ENCODE assay signal across 9 cellular contexts in genomic region chr17:81118308-81119221, GRCh38. TPM values are rescaled to one million over a fixed set of nuclear protein-coding genes. Genes with fewer than 3 reads are reported as not detected.
DNase-seq lines count a peak whose midpoint lies in the region; ATAC-seq and TF ChIP-seq lines count a peak whose summit lies in the region.
"Had no signal": no experiment of that assay in that cellular context is flagged by ENCODE, and none has a peak within 500 bp of the region (broad histone marks: within the 10 kb centered on the region; RNA-seq: fewer than 3 reads in every experiment).

No MANE protein-coding gene starts in this region.

- H3K4me1 ChIP-seq in SK-N-SH (ENCODE audit: control insufficient read depth in 1 of 2, insufficient read depth in 2 of 2, low read depth in 1 of 2, low read length in 1 of 2): peaks cover 0 to 37% of the 10 kb centered on the region in 2 experiments; a peak in 1 of 4 replicates

- H2AFZ ChIP-seq in SK-N-SH (ENCODE audit: low read depth): no peak overlapping the region

- H3K9ac ChIP-seq in SK-N-SH: no peak overlapping the region

- H3K9me3 Mint-ChIP-seq in activated CD8-positive, alpha-beta T cell treated with anti-CD3 and anti-CD28 coated beads for 36 hours: no peaks in the 10 kb centered on the region
- no peaks in the 10 kb centered on the region for H3K9me3 Mint-ChIP-seq in stimulated activated naive B cell treated with anti-CD40 and anti-IgM and Interleukin-4, amounts not matched to agents 10 μg/mL and 1 μg/mL and 100 μg/mL, for 72 hours
- no peaks in the 10 kb centered on the region for H3K9me3 Mint-ChIP-seq in CD4-positive, alpha-beta T cell

- no peak overlapping the region for H3K27ac ChIP-seq in SK-N-SH (ENCODE audit: low read depth in 2 of 2, low read length in 1 of 2)
- no peak overlapping the region for H3K27ac ChIP-seq in CD4-positive, alpha-beta T cell (ENCODE audit: low read depth, low read length)

- no peaks in the 10 kb centered on the region for H3K9me2 ChIP-seq in SK-N-SH

- H4K20me1 ChIP-seq in SK-N-SH (ENCODE audit: insufficient read depth): no peaks in the 10 kb centered on the region

- H3K9me3 ChIP-seq in SK-N-SH: no peaks in the 10 kb centered on the region
- H3K9me3 ChIP-seq in CD4-positive, alpha-beta T cell (ENCODE audit: control insufficient read depth, low read length): no peaks in the 10 kb centered on the region

- H3K36me3 Mint-ChIP-seq in activated CD8-positive, alpha-beta T cell treated with anti-CD3 and anti-CD28 coated beads for 36 hours (ENCODE audit: low read depth): no peaks in the 10 kb centered on the region
- H3K36me3 Mint-ChIP-seq in stimulated activated naive B cell treated with anti-CD40 and anti-IgM and Interleukin-4, amounts not matched to agents 10 μg/mL and 1 μg/mL and 100 μg/mL, for 72 hours: no peaks in the 10 kb centered on the region
- no peaks in the 10 kb centered on the region for H3K36me3 Mint-ChIP-seq in CD4-positive, alpha-beta T cell (ENCODE audit: low read depth)

- peak overlapping the region; percentile 65 for H3K4me3 Mint-ChIP-seq in activated CD8-positive, alpha-beta T cell treated with anti-CD3 and anti-CD28 coated beads for 36 hours
- peak overlapping the region; percentile 74 to 79 for H3K4me3 Mint-ChIP-seq in stimulated activated naive B cell treated with anti-CD40 and anti-IgM and Interleukin-4, amounts not matched to agents 10 μg/mL and 1 μg/mL and 100 μg/mL, for 72 hours
- no peak overlapping the region for H3K4me3 Mint-ChIP-seq in CD4-positive, alpha-beta T cell

- DNase-seq in NCI-H82 (lab: John Stamatoyannopoulos, UW): peak; percentile 33
- no peak for DNase-seq in NCI-H82 treated with DMSO at 0.1 percent for 48 hours (lab: John Stamatoyannopoulos, UW; ENCODE audit: unreplicated experiment)
- no peak for DNase-seq in activated CD8-positive, alpha-beta T cell treated with anti-CD3 and anti-CD28 coated beads for 36 hours
- DNase-seq in foreskin fibroblast: no peak
- no peak for DNase-seq in stimulated activated naive B cell treated with anti-CD40 and anti-IgM and Interleukin-4, amounts not matched to agents 10 μg/mL and 1 μg/mL and 100 μg/mL, for 72 hours
- DNase-seq in SK-N-SH: no peak
- no peak for DNase-seq in CD4-positive, alpha-beta T cell

- TF ChIP-seq RAD21 in SK-N-SH (IDR thresholded peaks at IDR 0.05; ENCODE audit: low read length): no peak

- no peak for ATAC-seq in activated CD8-positive, alpha-beta T cell treated with anti-CD3 and anti-CD28 coated beads for 36 hours
- ATAC-seq in stimulated activated naive B cell treated with anti-CD40 and anti-IgM and Interleukin-4, amounts not matched to agents 10 μg/mL and 1 μg/mL and 100 μg/mL, for 72 hours (replicated peaks): no peak
- ATAC-seq in HG03196 (IDR thresholded peaks at IDR 0.05; ENCODE audit: unreplicated experiment): no peak
- ATAC-seq in CD4-positive, alpha-beta T cell (ENCODE audit: poor library complexity): no peak

- H3K79me2 ChIP-seq in SK-N-SH (ENCODE audit: insufficient read depth): no peaks in the 10 kb centered on the region

- H3K4me2 ChIP-seq in SK-N-SH: no peak overlapping the region

- H3K4me3 ChIP-seq in foreskin fibroblast (ENCODE audit: low read depth in 1 of 2, low read length in 2 of 2) (peak overlapping the region; percentile 39 to 48), SK-N-SH (ENCODE audit: low read depth in 2 of 2, low read length in 1 of 2) (no peak overlapping the region)

- H3K4me1 Mint-ChIP-seq in activated CD8-positive, alpha-beta T cell treated with anti-CD3 and anti-CD28 coated beads for 36 hours (ENCODE audit: low read depth): peaks cover 5% of the 10 kb centered on the region
- H3K4me1 Mint-ChIP-seq in stimulated activated naive B cell treated with anti-CD40 and anti-IgM and Interleukin-4, amounts not matched to agents 10 μg/mL and 1 μg/mL and 100 μg/mL, for 72 hours: peaks cover 9 to 12% of the 10 kb centered on the region in 2 donors
- H3K4me1 Mint-ChIP-seq in CD4-positive, alpha-beta T cell (ENCODE audit: low read depth): no peaks in the 10 kb centered on the region

- POLR2A ChIA-PET in activated CD8-positive, alpha-beta T cell treated with anti-CD3 and anti-CD28 coated beads for 36 hours (lab: Charles Lee): interaction anchor here (1.0 to 1.8 kb wide), 2 partner anchors 17 to 91 kb away, joined by 3 to 4 read pairs; no protein-coding TSS in a partner anchor
- POLR2A ChIA-PET in SK-N-SH (lab: Yijun Ruan, JAX): no interaction called here
- POLR2A ChIA-PET in CD4-positive, alpha-beta T cell (lab: Charles Lee): no interaction called here

- peak overlapping the region; percentile 57 for H3K27ac Mint-ChIP-seq in activated CD8-positive, alpha-beta T cell treated with anti-CD3 and anti-CD28 coated beads for 36 hours
- H3K27ac Mint-ChIP-seq in stimulated activated naive B cell treated with anti-CD40 and anti-IgM and Interleukin-4, amounts not matched to agents 10 μg/mL and 1 μg/mL and 100 μg/mL, for 72 hours: peak overlapping the region; percentile 56
- no peak overlapping the region for H3K27ac Mint-ChIP-seq in CD4-positive, alpha-beta T cell

- intact Hi-C loops in activated CD8-positive, alpha-beta T cell treated with anti-CD3 and anti-CD28 coated beads for 36 hours (cut with micrococcal nuclease): no loop called here
- intact Hi-C loops in CD4-positive, alpha-beta T cell (cut with DNase I, micrococcal nuclease): no loop called here

- CTCF ChIA-PET in activated CD8-positive, alpha-beta T cell treated with anti-CD3 and anti-CD28 coated beads for 36 hours (lab: Charles Lee): interaction anchor here (1.5 kb wide), 1 partner anchor 17 kb away, joined by 6 read pairs; no protein-coding TSS in a partner anchor
- CTCF ChIA-PET in SK-N-SH (lab: Yijun Ruan, JAX): interaction anchor here (0.6 to 13.0 kb wide), 3 partner anchors 15 to 82 kb away, joined by 3 to 177 read pairs (median 7); no protein-coding TSS in a partner anchor
- CTCF ChIA-PET in CD4-positive, alpha-beta T cell (lab: Charles Lee): interaction anchor here (4.8 kb wide), 1 partner anchor 17 kb away, joined by 13 read pairs; no protein-coding TSS in a partner anchor

- WGBS in SK-N-SH (ENCODE audit: low lambda C conversion rate): 76% methylated on average over 17 of the region's 24 CpGs

- no peaks in the 10 kb centered on the region for H3F3A ChIP-seq in SK-N-SH (replicated peaks; ENCODE audit: insufficient read depth)

- no peak for TF ChIP-seq EP300 in SK-N-SH (IDR thresholded peaks at IDR 0.05; ENCODE audit: borderline replicate concordance in 1 of 2, low read depth in 1 of 2, low read length in 1 of 2)

- no peak for TF ChIP-seq CTCF in activated CD8-positive, alpha-beta T cell treated with anti-CD3 and anti-CD28 coated beads for 36 hours (IDR thresholded peaks at IDR 0.05)
- TF ChIP-seq CTCF in foreskin fibroblast (IDR thresholded peaks at IDR 0.05; ENCODE audit: low read depth, low read length): no peak
- TF ChIP-seq CTCF in SK-N-SH (IDR thresholded peaks at IDR 0.05): no peak
- TF ChIP-seq CTCF in CD4-positive, alpha-beta T cell (IDR thresholded peaks at IDR 0.05): no peak

- H3K27me3 ChIP-seq in SK-N-SH (ENCODE audit: insufficient read depth): no peaks in the 10 kb centered on the region
- no peaks in the 10 kb centered on the region for H3K27me3 ChIP-seq in CD4-positive, alpha-beta T cell (ENCODE audit: control insufficient read depth, insufficient read depth, low read length)

- H3K36me3 ChIP-seq in SK-N-SH (replicated peaks in 1 of 2; ENCODE audit: control insufficient read depth in 1 of 2, insufficient read depth in 2 of 2, low read length in 1 of 2): no peaks in the 10 kb centered on the region

- H3K27me3 Mint-ChIP-seq in activated CD8-positive, alpha-beta T cell treated with anti-CD3 and anti-CD28 coated beads for 36 hours: peaks cover 1% of the 10 kb centered on the region
- H3K27me3 Mint-ChIP-seq in stimulated activated naive B cell treated with anti-CD40 and anti-IgM and Interleukin-4, amounts not matched to agents 10 μg/mL and 1 μg/mL and 100 μg/mL, for 72 hours: peaks cover 8 to 15% of the 10 kb centered on the region in 2 donors
- no peaks in the 10 kb centered on the region for H3K27me3 Mint-ChIP-seq in CD4-positive, alpha-beta T cell

TF ChIP-seq in SK-N-SH, 30 proteins besides CTCF, POLR2A, EP300 and RAD21 (continues in another document):
- no peak for TF ChIP-seq ELF1 (IDR thresholded peaks at IDR 0.05)
- no peak for TF ChIP-seq FOSL2 (IDR thresholded peaks at IDR 0.05; ENCODE audit: borderline replicate concordance, low read depth)
- TF ChIP-seq RFX5 (IDR thresholded peaks at IDR 0.05; ENCODE audit: low read length): no peak
- no peak for TF ChIP-seq MEF2A (IDR thresholded peaks at IDR 0.05; ENCODE audit: borderline replicate concordance, low read depth)
- TF ChIP-seq RCOR1 (IDR thresholded peaks at IDR 0.05; ENCODE audit: low read length): no peak
- no peak for TF ChIP-seq YY1 (IDR thresholded peaks at IDR 0.05; ENCODE audit: low read depth)
- TF ChIP-seq, protein P1, sequence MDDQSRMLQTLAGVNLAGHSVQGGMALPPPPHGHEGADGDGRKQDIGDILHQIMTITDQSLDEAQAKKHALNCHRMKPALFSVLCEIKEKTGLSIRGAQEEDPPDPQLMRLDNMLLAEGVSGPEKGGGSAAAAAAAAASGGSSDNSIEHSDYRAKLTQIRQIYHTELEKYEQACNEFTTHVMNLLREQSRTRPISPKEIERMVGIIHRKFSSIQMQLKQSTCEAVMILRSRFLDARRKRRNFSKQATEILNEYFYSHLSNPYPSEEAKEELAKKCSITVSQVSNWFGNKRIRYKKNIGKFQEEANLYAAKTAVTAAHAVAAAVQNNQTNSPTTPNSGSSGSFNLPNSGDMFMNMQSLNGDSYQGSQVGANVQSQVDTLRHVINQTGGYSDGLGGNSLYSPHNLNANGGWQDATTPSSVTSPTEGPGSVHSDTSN (IDR thresholded peaks at IDR 0.05): no peak
- no peak for TF ChIP-seq MXI1 (IDR thresholded peaks at IDR 0.05; ENCODE audit: low read depth, low read length)
- TF ChIP-seq, protein P2, sequence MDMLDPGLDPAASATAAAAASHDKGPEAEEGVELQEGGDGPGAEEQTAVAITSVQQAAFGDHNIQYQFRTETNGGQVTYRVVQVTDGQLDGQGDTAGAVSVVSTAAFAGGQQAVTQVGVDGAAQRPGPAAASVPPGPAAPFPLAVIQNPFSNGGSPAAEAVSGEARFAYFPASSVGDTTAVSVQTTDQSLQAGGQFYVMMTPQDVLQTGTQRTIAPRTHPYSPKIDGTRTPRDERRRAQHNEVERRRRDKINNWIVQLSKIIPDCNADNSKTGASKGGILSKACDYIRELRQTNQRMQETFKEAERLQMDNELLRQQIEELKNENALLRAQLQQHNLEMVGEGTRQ (IDR thresholded peaks at IDR 0.05; ENCODE audit: borderline replicate concordance, low read depth, low read length): no peak
- no peak for TF ChIP-seq FOXJ3 (CRISPR knock-in tag; IDR thresholded peaks at IDR 0.05)

RNA-seq across cellular contexts. Expression of gene PVALEF, which starts 46.7 kb away (rescaled TPM):
- not detected for total RNA-seq in activated CD8-positive, alpha-beta T cell treated with anti-CD3 and anti-CD28 coated beads for 36 hours
- polyA plus RNA-seq in SK-N-SH (2012; rRNA removed): not detected in 2 replicates
- not detected in 2 replicates for polyA plus RNA-seq in SK-N-SH (2012; cell fraction: cytosol; rRNA removed)
- polyA plus RNA-seq in SK-N-SH (2012; cell fraction: nucleus; rRNA removed): not detected in 2 replicates
- total RNA-seq in CD4-positive, alpha-beta T cell: not detected
- total RNA-seq: cerebellum had no signal

RNA-seq across cellular contexts. Expression of gene AATK, which starts 47.5 kb away (rescaled TPM):
- under 1 TPM; 0.63 to 0.98 TPM for total RNA-seq in activated CD8-positive, alpha-beta T cell treated with anti-CD3 and anti-CD28 coated beads for 36 hours
- 0.19 and 0.51 TPM in 2 replicates for polyA plus RNA-seq in SK-N-SH (2012; rRNA removed)
- polyA plus RNA-seq in SK-N-SH (2012; cell fraction: cytosol; rRNA removed): 0.28 and 0.43 TPM in 2 replicates
- 1.0 and 1.5 TPM in 2 replicates for polyA plus RNA-seq in SK-N-SH (2012; cell fraction: nucleus; rRNA removed)
- under 1 TPM; 0.25 to 0.82 TPM for total RNA-seq in CD4-positive, alpha-beta T cell

Comparison
In these comparisons a context has a peak if more than half of its experiments do, and no peak if none do; other contexts are left out.
1. H3K4me3 ChIP-seq: peak in foreskin fibroblast (2 of 2); none in SK-N-SH (0 of 2).